In genomic region chr11:32221476-32222032, GRCh38 we compare ENCODE assay signal across 1 cellular context.
TF ChIP-seq lines count a peak whose summit lies in the region.

No MANE protein-coding gene starts in this region.

TF ChIP-seq in GM23338, 12 proteins besides CTCF, POLR2A, EP300 and RAD21 (continued from another document):
- TF ChIP-seq, protein P1, sequence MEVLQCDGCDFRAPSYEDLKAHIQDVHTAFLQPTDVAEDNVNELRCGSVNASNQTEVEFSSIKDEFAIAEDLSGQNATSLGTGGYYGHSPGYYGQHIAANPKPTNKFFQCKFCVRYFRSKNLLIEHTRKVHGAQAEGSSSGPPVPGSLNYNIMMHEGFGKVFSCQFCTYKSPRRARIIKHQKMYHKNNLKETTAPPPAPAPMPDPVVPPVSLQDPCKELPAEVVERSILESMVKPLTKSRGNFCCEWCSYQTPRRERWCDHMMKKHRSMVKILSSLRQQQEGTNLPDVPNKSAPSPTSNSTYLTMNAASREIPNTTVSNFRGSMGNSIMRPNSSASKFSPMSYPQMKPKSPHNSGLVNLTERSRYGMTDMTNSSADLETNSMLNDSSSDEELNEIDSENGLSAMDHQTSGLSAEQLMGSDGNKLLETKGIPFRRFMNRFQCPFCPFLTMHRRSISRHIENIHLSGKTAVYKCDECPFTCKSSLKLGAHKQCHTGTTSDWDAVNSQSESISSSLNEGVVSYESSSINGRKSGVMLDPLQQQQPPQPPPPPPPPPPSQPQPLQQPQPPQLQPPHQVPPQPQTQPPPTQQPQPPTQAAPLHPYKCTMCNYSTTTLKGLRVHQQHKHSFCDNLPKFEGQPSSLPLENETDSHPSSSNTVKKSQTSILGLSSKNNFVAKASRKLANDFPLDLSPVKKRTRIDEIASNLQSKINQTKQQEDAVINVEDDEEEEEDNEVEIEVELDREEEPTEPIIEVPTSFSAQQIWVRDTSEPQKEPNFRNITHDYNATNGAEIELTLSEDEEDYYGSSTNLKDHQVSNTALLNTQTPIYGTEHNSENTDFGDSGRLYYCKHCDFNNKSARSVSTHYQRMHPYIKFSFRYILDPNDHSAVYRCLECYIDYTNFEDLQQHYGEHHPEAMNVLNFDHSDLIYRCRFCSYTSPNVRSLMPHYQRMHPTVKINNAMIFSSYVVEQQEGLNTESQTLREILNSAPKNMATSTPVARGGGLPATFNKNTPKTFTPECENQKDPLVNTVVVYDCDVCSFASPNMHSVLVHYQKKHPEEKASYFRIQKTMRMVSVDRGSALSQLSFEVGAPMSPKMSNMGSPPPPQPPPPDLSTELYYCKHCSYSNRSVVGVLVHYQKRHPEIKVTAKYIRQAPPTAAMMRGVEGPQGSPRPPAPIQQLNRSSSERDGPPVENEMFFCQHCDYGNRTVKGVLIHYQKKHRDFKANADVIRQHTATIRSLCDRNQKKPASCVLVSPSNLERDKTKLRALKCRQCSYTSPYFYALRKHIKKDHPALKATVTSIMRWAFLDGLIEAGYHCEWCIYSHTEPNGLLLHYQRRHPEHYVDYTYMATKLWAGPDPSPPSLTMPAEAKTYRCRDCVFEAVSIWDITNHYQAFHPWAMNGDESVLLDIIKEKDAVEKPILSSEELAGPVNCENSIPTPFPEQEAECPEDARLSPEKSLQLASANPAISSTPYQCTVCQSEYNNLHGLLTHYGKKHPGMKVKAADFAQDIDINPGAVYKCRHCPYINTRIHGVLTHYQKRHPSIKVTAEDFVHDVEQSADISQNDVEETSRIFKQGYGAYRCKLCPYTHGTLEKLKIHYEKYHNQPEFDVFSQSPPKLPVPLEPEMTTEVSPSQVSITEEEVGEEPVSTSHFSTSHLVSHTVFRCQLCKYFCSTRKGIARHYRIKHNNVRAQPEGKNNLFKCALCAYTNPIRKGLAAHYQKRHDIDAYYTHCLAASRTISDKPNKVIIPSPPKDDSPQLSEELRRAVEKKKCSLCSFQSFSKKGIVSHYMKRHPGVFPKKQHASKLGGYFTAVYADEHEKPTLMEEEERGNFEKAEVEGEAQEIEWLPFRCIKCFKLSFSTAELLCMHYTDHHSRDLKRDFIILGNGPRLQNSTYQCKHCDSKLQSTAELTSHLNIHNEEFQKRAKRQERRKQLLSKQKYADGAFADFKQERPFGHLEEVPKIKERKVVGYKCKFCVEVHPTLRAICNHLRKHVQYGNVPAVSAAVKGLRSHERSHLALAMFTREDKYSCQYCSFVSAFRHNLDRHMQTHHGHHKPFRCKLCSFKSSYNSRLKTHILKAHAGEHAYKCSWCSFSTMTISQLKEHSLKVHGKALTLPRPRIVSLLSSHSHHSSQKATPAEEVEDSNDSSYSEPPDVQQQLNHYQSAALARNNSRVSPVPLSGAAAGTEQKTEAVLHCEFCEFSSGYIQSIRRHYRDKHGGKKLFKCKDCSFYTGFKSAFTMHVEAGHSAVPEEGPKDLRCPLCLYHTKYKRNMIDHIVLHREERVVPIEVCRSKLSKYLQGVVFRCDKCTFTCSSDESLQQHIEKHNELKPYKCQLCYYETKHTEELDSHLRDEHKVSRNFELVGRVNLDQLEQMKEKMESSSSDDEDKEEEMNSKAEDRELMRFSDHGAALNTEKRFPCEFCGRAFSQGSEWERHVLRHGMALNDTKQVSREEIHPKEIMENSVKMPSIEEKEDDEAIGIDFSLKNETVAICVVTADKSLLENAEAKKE (CRISPR knock-in tag; IDR thresholded peaks at IDR 0.05): no peak
